In the genomic region with DNA sequence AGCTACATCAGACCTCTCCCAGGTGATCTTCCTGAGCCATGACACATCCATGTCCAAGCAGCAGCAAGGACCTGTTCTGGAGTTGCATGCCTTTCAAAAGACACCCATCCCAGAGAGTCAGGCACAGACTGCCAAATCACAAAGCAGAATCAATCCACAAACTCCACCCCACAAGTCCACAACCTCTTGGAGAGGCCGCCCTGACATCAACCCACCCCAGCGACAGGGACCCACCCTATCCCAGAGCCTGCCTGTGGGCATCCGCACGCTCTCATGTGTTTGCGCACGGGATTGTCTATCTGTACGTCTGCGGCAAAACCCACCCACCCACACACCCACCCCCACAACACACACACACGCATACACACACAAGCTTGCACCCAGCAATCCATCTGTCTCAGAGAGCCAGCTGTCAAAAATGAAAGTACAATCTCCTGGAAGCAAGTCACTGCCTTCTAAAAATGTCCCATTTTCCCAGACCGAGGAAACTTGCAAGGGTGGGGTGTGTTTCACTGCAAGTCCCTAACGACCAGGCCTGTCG, we compare ENCODE assay signal across 1 cellular context.
TF ChIP-seq lines count a peak whose summit lies in the region.

No MANE protein-coding gene starts in this region.

TF ChIP-seq in HepG2, 621 proteins besides CTCF, POLR2A, EP300 and RAD21:
- TF ChIP-seq, protein P1, sequence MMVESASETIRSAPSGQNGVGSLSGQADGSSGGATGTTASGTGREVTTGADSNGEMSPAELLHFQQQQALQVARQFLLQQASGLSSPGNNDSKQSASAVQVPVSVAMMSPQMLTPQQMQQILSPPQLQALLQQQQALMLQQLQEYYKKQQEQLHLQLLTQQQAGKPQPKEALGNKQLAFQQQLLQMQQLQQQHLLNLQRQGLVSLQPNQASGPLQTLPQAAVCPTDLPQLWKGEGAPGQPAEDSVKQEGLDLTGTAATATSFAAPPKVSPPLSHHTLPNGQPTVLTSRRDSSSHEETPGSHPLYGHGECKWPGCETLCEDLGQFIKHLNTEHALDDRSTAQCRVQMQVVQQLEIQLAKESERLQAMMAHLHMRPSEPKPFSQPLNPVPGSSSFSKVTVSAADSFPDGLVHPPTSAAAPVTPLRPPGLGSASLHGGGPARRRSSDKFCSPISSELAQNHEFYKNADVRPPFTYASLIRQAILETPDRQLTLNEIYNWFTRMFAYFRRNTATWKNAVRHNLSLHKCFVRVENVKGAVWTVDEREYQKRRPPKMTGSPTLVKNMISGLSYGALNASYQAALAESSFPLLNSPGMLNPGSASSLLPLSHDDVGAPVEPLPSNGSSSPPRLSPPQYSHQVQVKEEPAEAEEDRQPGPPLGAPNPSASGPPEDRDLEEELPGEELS (CRISPR knock-in tag; IDR thresholded peaks at IDR 0.05), result no peak
- TF ChIP-seq SALL1 (CRISPR knock-in tag; IDR thresholded peaks at IDR 0.05) (no peak), ZNF180 (CRISPR knock-in tag; IDR thresholded peaks at IDR 0.05; ENCODE audit: borderline replicate concordance, low read depth) (no peak), ZNF335 (CRISPR knock-in tag; IDR thresholded peaks at IDR 0.05) (no peak), SOX6 (IDR thresholded peaks at IDR 0.05) (no peak), SOX6 (CRISPR knock-in tag; IDR thresholded peaks at IDR 0.05) (no peak), ZNF256 (CRISPR knock-in tag; conservative IDR thresholded peaks at IDR 0.05) (no peak), ZFP1 (CRISPR knock-in tag; IDR thresholded peaks at IDR 0.05) (no peak), ZBTB1 (CRISPR knock-in tag; IDR thresholded peaks at IDR 0.05; ENCODE audit: borderline replicate concordance) (no peak)
- TF ChIP-seq, protein P2, sequence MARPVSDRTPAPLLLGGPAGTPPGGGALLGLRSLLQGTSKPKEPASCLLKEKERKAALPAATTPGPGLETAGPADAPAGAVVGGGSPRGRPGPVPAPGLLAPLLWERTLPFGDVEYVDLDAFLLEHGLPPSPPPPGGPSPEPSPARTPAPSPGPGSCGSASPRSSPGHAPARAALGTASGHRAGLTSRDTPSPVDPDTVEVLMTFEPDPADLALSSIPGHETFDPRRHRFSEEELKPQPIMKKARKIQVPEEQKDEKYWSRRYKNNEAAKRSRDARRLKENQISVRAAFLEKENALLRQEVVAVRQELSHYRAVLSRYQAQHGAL (CRISPR knock-in tag; IDR thresholded peaks at IDR 0.05; ENCODE audit: not compliant biosample characterization), result no peak
